ENCODE assay signal across 31 cellular contexts in genomic region chr11:78493413-78493975, GRCh38.
"Had no signal": no experiment of that assay in that cellular context is flagged by ENCODE, and none has a peak within 500 bp of the region (broad histone marks: within the 10 kb centered on the region; RNA-seq: fewer than 3 reads in every experiment).

No MANE protein-coding gene starts in this region.

- H3K4me3 ChIP-seq: heart left ventricle, left ventricle myocardium inferior, pancreas, prostate gland, sigmoid colon, smooth muscle cell, stomach, testis, thyroid gland, transverse colon, upper lobe of right lung had no signal

- H3K9me3 ChIP-seq: heart left ventricle, left ventricle myocardium inferior, pancreas, prostate gland, sigmoid colon, stomach, testis, thyroid gland, transverse colon, upper lobe of right lung had no signal

- DNase-seq: heart left ventricle; hypothalamus; immature natural killer cell; kidney; left colon; left ventricle myocardium inferior; naive thymus-derived CD4-positive, alpha-beta T cell; nucleus accumbens; pancreas; posterior cingulate gyrus; retina; right cardiac atrium; sigmoid colon; stimulated activated CD4-positive, alpha-beta T cell treated with anti-CD3 and anti-CD28 coated beads, Interleukin-12 subunit alpha, Interleukin-12 subunit beta, amount 100 ng/mL, for 4 hours; stimulated activated CD4-positive, alpha-beta T cell treated with anti-CD3 and anti-CD28 coated beads, Interleukin-15, amount 100 ng/mL, for 24 hours; stimulated activated CD4-positive, alpha-beta T cell treated with anti-CD3 and anti-CD28 coated beads, Interleukin-2, amount 100 ng/mL, for 24 hours; stimulated activated CD4-positive, alpha-beta T cell treated with anti-CD3 and anti-CD28 coated beads, Interleukin-4, amount 100 ng/mL, for 1 hour; stimulated activated naive B cell treated with anti-CD40 and anti-IgM and Interleukin-4, amounts not matched to agents 10 μg/mL and 1 μg/mL and 100 μg/mL, for 72 hours; stimulated activated naive CD8-positive, alpha-beta T cell treated with anti-CD3 and anti-CD28 coated beads, Interleukin-15, Interleukin-2, amounts not matched to agents 100 U/mL and 50 U/mL, for 24 hours; stomach; testis; thyroid gland; transverse colon; upper lobe of right lung had no signal

- H3K27me3 Mint-ChIP-seq: memory B cell; naive thymus-derived CD4-positive, alpha-beta T cell; natural killer cell treated with Interleukin-12 subunit alpha and Interleukin-12 subunit beta and Interleukin-15 and Interleukin-18, amount 100 ng/mL, for 72 hours; stimulated activated naive B cell treated with anti-CD40 and anti-IgM and Interleukin-4, amounts not matched to agents 10 μg/mL and 1 μg/mL and 100 μg/mL, for 72 hours had no signal

- ATAC-seq: heart left ventricle; left colon; naive thymus-derived CD4-positive, alpha-beta T cell; natural killer cell treated with Interleukin-12 subunit alpha and Interleukin-12 subunit beta and Interleukin-15 and Interleukin-18, amount 100 ng/mL, for 72 hours; pancreas; right cardiac atrium; stimulated activated naive B cell treated with anti-CD40 and anti-IgM and Interleukin-4, amounts not matched to agents 10 μg/mL and 1 μg/mL and 100 μg/mL, for 72 hours; stimulated activated naive CD8-positive, alpha-beta T cell treated with anti-CD3 and anti-CD28 coated beads, Interleukin-15, Interleukin-2, amounts not matched to agents 100 U/mL and 50 U/mL, for 24 hours had no signal

- FAIRE-seq: islet of Langerhans, pancreas, urothelium cell line had no signal

- H3K36me3 ChIP-seq: pancreas, prostate gland, thyroid gland, transverse colon, upper lobe of right lung had no signal

- H3K27ac Mint-ChIP-seq: immature natural killer cell; memory B cell; natural killer cell treated with Interleukin-12 subunit alpha and Interleukin-12 subunit beta and Interleukin-15 and Interleukin-18, amount 100 ng/mL, for 72 hours; stimulated activated naive B cell treated with anti-CD40 and anti-IgM and Interleukin-4, amounts not matched to agents 10 μg/mL and 1 μg/mL and 100 μg/mL, for 72 hours had no signal

- H3K4me1 ChIP-seq: prostate gland, testis, upper lobe of right lung had no signal

- H3K27ac ChIP-seq: heart left ventricle, left ventricle myocardium inferior, pancreas, prostate gland, sigmoid colon, stomach, testis, thyroid gland, transverse colon, upper lobe of right lung had no signal

- H3K36me3 Mint-ChIP-seq: natural killer cell treated with Interleukin-12 subunit alpha and Interleukin-12 subunit beta and Interleukin-15 and Interleukin-18, amount 100 ng/mL, for 72 hours had no signal

- H3K27me3 ChIP-seq: heart left ventricle, pancreas, sigmoid colon, stomach, testis, thyroid gland, transverse colon, upper lobe of right lung had no signal

- H3K4me1 Mint-ChIP-seq: immature natural killer cell, neural crest cell had no signal

- H3K4me3 Mint-ChIP-seq: immature natural killer cell; memory B cell; naive thymus-derived CD4-positive, alpha-beta T cell; natural killer cell treated with Interleukin-12 subunit alpha and Interleukin-12 subunit beta and Interleukin-15 and Interleukin-18, amount 100 ng/mL, for 72 hours; neural crest cell; stimulated activated naive B cell treated with anti-CD40 and anti-IgM and Interleukin-4, amounts not matched to agents 10 μg/mL and 1 μg/mL and 100 μg/mL, for 72 hours had no signal

- H3K9me3 Mint-ChIP-seq: immature natural killer cell; memory B cell; naive thymus-derived CD4-positive, alpha-beta T cell; natural killer cell treated with Interleukin-12 subunit alpha and Interleukin-12 subunit beta and Interleukin-15 and Interleukin-18, amount 100 ng/mL, for 72 hours; neural crest cell; stimulated activated naive B cell treated with anti-CD40 and anti-IgM and Interleukin-4, amounts not matched to agents 10 μg/mL and 1 μg/mL and 100 μg/mL, for 72 hours had no signal

- H3K4me2 ChIP-seq: smooth muscle cell had no signal
